16 cellular contexts compared by ENCODE assay signal in genomic region chr11:75878968-75879367, GRCh38.
"Had no signal": no experiment of that assay in that cellular context is flagged by ENCODE, and none has a peak within 500 bp of the region (broad histone marks: within the 10 kb centered on the region; RNA-seq: fewer than 3 reads in every experiment).

No MANE protein-coding gene starts in this region.

- H3K27me3 Mint-ChIP-seq: activated CD8-positive, alpha-beta memory T cell treated with anti-CD3 and anti-CD28 coated beads, Interleukin-2, amount 10 ng/mL, durations not matched to agents 7 days and 5 days; activated naive CD8-positive, alpha-beta T cell treated with anti-CD3 and anti-CD28 coated beads, Interleukin-2, amount 50 U/mL, for 24 hours; natural killer cell treated with Interleukin-12 subunit alpha and Interleukin-12 subunit beta and Interleukin-15 and Interleukin-18, amount 100 ng/mL, for 72 hours had no signal

- H3K4me3 Mint-ChIP-seq: activated CD8-positive, alpha-beta memory T cell treated with anti-CD3 and anti-CD28 coated beads, Interleukin-2, amount 10 ng/mL, durations not matched to agents 7 days and 5 days; activated naive CD8-positive, alpha-beta T cell treated with anti-CD3 and anti-CD28 coated beads, Interleukin-2, amount 50 U/mL, for 24 hours; activated T-cell treated with anti-CD3 and anti-CD28 coated beads, Interleukin-2, amount 50 U/mL, for 72 hours; natural killer cell treated with Interleukin-12 subunit alpha and Interleukin-12 subunit beta and Interleukin-15 and Interleukin-18, amount 100 ng/mL, for 72 hours; T-helper 1 cell treated with Interleukin-12 subunit alpha and Interleukin-12 subunit beta and Interleukin-4 antibody, amounts not matched to agents 30 μg/mL and 1 μg/mL, for 36 hours had no signal

- H3K36me3 ChIP-seq: cardiac muscle cell had no signal

- H3K36me3 Mint-ChIP-seq: natural killer cell treated with Interleukin-12 subunit alpha and Interleukin-12 subunit beta and Interleukin-15 and Interleukin-18, amount 100 ng/mL, for 72 hours had no signal

- DNase-seq: activated CD4-positive, alpha-beta T cell treated with anti-CD3 and anti-CD28 coated beads, Interleukin-2, amount 50 U/mL, for 48 hours; activated CD8-positive, alpha-beta memory T cell treated with anti-CD3 and anti-CD28 coated beads, Interleukin-2, amount 10 ng/mL, durations not matched to agents 7 days and 5 days; activated naive CD8-positive, alpha-beta T cell treated with anti-CD3 and anti-CD28 coated beads, Interleukin-2, amount 50 U/mL, for 24 hours; activated T-cell treated with anti-CD3 and anti-CD28 coated beads, Interleukin-2, amount 50 U/mL, for 72 hours; effector memory CD4-positive, alpha-beta T cell; left cardiac atrium; lower lobe of right lung; sigmoid colon; stimulated activated naive CD8-positive, alpha-beta T cell treated with anti-CD3 and anti-CD28 coated beads, Interleukin-15, Interleukin-2, amounts not matched to agents 100 U/mL and 50 U/mL, for 24 hours; thyroid gland had no signal

- H3K27me3 ChIP-seq: cardiac muscle cell, sigmoid colon, thyroid gland had no signal

- H3K4me3 ChIP-seq: cardiac muscle cell, coronary artery, lower lobe of right lung, sigmoid colon, thyroid gland had no signal

- H3K9me3 Mint-ChIP-seq: activated naive CD8-positive, alpha-beta T cell treated with anti-CD3 and anti-CD28 coated beads, Interleukin-2, amount 50 U/mL, for 24 hours; activated T-cell treated with anti-CD3 and anti-CD28 coated beads, Interleukin-2, amount 50 U/mL, for 72 hours; natural killer cell treated with Interleukin-12 subunit alpha and Interleukin-12 subunit beta and Interleukin-15 and Interleukin-18, amount 100 ng/mL, for 72 hours; T-helper 1 cell treated with Interleukin-12 subunit alpha and Interleukin-12 subunit beta and Interleukin-4 antibody, amounts not matched to agents 30 μg/mL and 1 μg/mL, for 36 hours had no signal

- H3K9me3 ChIP-seq: lower lobe of right lung, sigmoid colon, thyroid gland had no signal

- H3K27ac ChIP-seq: cardiac muscle cell, coronary artery, lower lobe of right lung, sigmoid colon, thyroid gland had no signal

- ATAC-seq: activated CD4-positive, CD25-positive, alpha-beta regulatory T cell treated with anti-CD3 and anti-CD28 coated beads, Interleukin-2, amount 50 U/mL, for 24 hours; activated CD8-positive, alpha-beta memory T cell treated with anti-CD3 and anti-CD28 coated beads, Interleukin-2, amount 10 ng/mL, durations not matched to agents 7 days and 5 days; activated naive CD8-positive, alpha-beta T cell treated with anti-CD3 and anti-CD28 coated beads, Interleukin-2, amount 50 U/mL, for 24 hours; activated T-cell treated with anti-CD3 and anti-CD28 coated beads, Interleukin-2, amount 50 U/mL, for 72 hours; left cardiac atrium; lower lobe of right lung; natural killer cell treated with Interleukin-12 subunit alpha and Interleukin-12 subunit beta and Interleukin-15 and Interleukin-18, amount 100 ng/mL, for 72 hours; SK-N-SH treated with all-trans-retinoic acid at 6 μM for 48 hours; stimulated activated naive CD8-positive, alpha-beta T cell treated with anti-CD3 and anti-CD28 coated beads, Interleukin-15, Interleukin-2, amounts not matched to agents 100 U/mL and 50 U/mL, for 24 hours had no signal

- H3K4me1 ChIP-seq: lower lobe of right lung had no signal

- H3K27ac Mint-ChIP-seq: activated CD8-positive, alpha-beta memory T cell treated with anti-CD3 and anti-CD28 coated beads, Interleukin-2, amount 10 ng/mL, durations not matched to agents 7 days and 5 days; activated naive CD8-positive, alpha-beta T cell treated with anti-CD3 and anti-CD28 coated beads, Interleukin-2, amount 50 U/mL, for 24 hours; activated T-cell treated with anti-CD3 and anti-CD28 coated beads, Interleukin-2, amount 50 U/mL, for 72 hours; T-helper 1 cell treated with Interleukin-12 subunit alpha and Interleukin-12 subunit beta and Interleukin-4 antibody, amounts not matched to agents 30 μg/mL and 1 μg/mL, for 36 hours had no signal
